Comparison of ENCODE assay signal across 1 cellular context in genomic region chr7:100449190-100449795, GRCh38.
TF ChIP-seq lines count a peak whose summit lies in the region.

No MANE protein-coding gene starts in this region.

TF ChIP-seq in liver, 16 proteins besides CTCF, POLR2A, EP300 and RAD21:
- peak; percentile 58 for TF ChIP-seq ATF3 (IDR thresholded peaks at IDR 0.05)
- TF ChIP-seq FOXA2 (IDR thresholded peaks at IDR 0.05) = no peak
- TF ChIP-seq ZBTB33 (IDR thresholded peaks at IDR 0.05) = no peak
- peak in 1 of 2 donors; percentile 35 for TF ChIP-seq RXRA (IDR thresholded peaks at IDR 0.05)
- peak; percentile 30 for TF ChIP-seq SP1 (IDR thresholded peaks at IDR 0.05)
- TF ChIP-seq HNF4A (conservative IDR thresholded peaks at IDR 0.05) = peak; percentile 56 to 60
- no peak for TF ChIP-seq EGR1 (IDR thresholded peaks at IDR 0.05; ENCODE audit: low read depth in 2 of 2)
- peak in 1 of 2 donors; percentile 10 for TF ChIP-seq JUND (IDR thresholded peaks at IDR 0.05)
- TF ChIP-seq REST (IDR thresholded peaks at IDR 0.05) = peak; percentile 52
TF ChIP-seq in liver: peak in this region for 6.
